Comparison of ENCODE assay signal across 18 cellular contexts in the genomic region with DNA sequence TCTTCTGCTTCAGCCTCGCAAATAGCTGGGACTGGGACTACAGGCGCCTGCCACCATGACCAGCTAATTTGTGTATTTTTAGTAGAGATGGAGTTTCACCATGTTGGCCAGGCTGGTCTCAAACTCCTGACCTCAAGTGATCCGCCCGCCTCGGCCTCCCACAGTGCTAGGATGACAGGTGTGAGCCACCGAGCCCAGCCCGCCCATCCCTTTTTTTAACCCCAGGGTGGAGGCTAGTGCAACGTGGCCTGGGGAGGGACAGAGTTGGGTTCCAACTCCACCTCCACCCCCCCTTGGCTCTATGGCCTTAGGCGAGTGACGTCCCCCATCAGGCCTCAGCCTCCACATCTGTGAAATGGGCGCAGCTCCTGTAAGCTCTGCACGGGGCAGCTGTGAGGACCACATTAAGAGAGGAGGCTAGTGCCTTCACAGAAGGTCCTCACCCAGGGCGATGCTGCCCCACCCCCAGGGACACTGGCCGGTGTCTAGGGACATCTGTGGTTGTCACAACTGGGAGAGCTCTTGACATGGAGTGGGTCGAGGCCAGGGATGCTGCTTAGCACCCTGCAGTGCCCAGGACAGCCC. TPM values are rescaled to one million over a fixed set of nuclear protein-coding genes. Genes with fewer than 3 reads are reported as not detected.
DNase-seq lines count a peak whose midpoint lies in the region; ATAC-seq, FAIRE-seq and TF ChIP-seq lines count a peak whose summit lies in the region.
"Had no signal": no experiment of that assay in that cellular context is flagged by ENCODE, and none has a peak within 500 bp of the region (broad histone marks: within the 10 kb centered on the region; RNA-seq: fewer than 3 reads in every experiment).

No MANE protein-coding gene starts in this region.

- H3K9me3 ChIP-seq in osteoblast (ENCODE audit: low read depth, low read length) (no peaks in the 10 kb centered on the region), upper lobe of left lung (no peaks in the 10 kb centered on the region)
- H3K9me3 ChIP-seq: Caco-2 had no signal

- 87 to 94% methylated on average over 8 to 15 of the region's 15 CpGs for WGBS in upper lobe of left lung, 2 donors

- H4K20me1 ChIP-seq in osteoblast (ENCODE audit: insufficient read depth, low read length) = peaks cover 52% of the 10 kb centered on the region

- H3K4me1 ChIP-seq in osteoblast (ENCODE audit: insufficient read depth, low read length) = no peaks in the 10 kb centered on the region
- H3K4me1 ChIP-seq in upper lobe of left lung = peaks cover 27 to 58% (median 48%) of the 10 kb centered on the region in 4 donors
- H3K4me1 ChIP-seq: Caco-2 had no signal

- no peak overlapping the region for H3K4me3 ChIP-seq in bronchial epithelial cell (ENCODE audit: low read depth, low read length)
- no peak overlapping the region for H3K4me3 ChIP-seq in osteoblast (ENCODE audit: insufficient read depth, low read length)
- H3K4me3 ChIP-seq in upper lobe of left lung = no peak overlapping the region

- peak; percentile 47 for DNase-seq in NCI-H69 (lab: John Stamatoyannopoulos, UW)
- DNase-seq in bronchial epithelial cell (ENCODE audit: low read depth) = no peak
- peak; percentile 30 for DNase-seq in osteoblast (ENCODE audit: insufficient read length, low spot score, missing footprints)
- DNase-seq in upper lobe of left lung = peak in 1 of 2 donors; percentile 27
- no peak for DNase-seq in NCI-H2227 treated with DMSO at 0.1 percent for 48 hours (lab: John Stamatoyannopoulos, UW)
- no peak for DNase-seq in activated CD8-positive, alpha-beta memory T cell treated with anti-CD3 and anti-CD28 coated beads, Interleukin-2, amount 50 U/mL, for 4 hours
- DNase-seq: Caco-2; DMS153; EL; H7; NCI-H1105 treated with DMSO at 0.1 percent for 48 hours; NCI-H187 treated with DMSO at 0.1 percent for 48 hours; NCI-H446; NK-92 treated with Interleukin-12 subunit alpha and Interleukin-12 subunit beta, amount 100 ng/mL, for 24 hours had no signal

- no peak overlapping the region for H2AFZ ChIP-seq in osteoblast (ENCODE audit: low read length)

- TF ChIP-seq CTCF in bronchial epithelial cell (IDR thresholded peaks at IDR 0.05; ENCODE audit: insufficient read depth, low read length, severe bottlenecking) (no peak), osteoblast (IDR thresholded peaks at IDR 0.05; ENCODE audit: extremely low read depth, low read depth, low read length) (no peak), upper lobe of left lung (IDR thresholded peaks at IDR 0.05) (no peak)

- H3K27ac ChIP-seq in osteoblast (ENCODE audit: low read depth, low read length) (no peak overlapping the region), upper lobe of left lung (peak overlapping the region in 3 of 4 donors; percentile 70 to 80 (median 76))

- peak; percentile 7 for FAIRE-seq in bronchial epithelial cell (lab: Jason Lieb, UNC)
- FAIRE-seq: GM19239 had no signal

- H3K27me3 ChIP-seq in bronchial epithelial cell (ENCODE audit: control insufficient read depth, insufficient read depth, low read length) = no peaks in the 10 kb centered on the region
- no peaks in the 10 kb centered on the region for H3K27me3 ChIP-seq in osteoblast (ENCODE audit: insufficient read depth, low read length)
- H3K27me3 ChIP-seq in upper lobe of left lung = no peaks in the 10 kb centered on the region

- no peak for TF ChIP-seq EP300 in upper lobe of left lung (IDR thresholded peaks at IDR 0.05)

- no peak for TF ChIP-seq POLR2A in upper lobe of left lung (IDR thresholded peaks at IDR 0.05)

- H3K4me2 ChIP-seq in osteoblast (ENCODE audit: insufficient read depth, low read length) = no peak overlapping the region

- no peak for ATAC-seq in upper lobe of left lung (ENCODE audit: low FRiP score in 2 of 2)
- no peak for ATAC-seq in GM18870 (IDR thresholded peaks at IDR 0.05; ENCODE audit: unreplicated experiment)

- peaks cover 31% of the 10 kb centered on the region for H3K36me3 ChIP-seq in bronchial epithelial cell (ENCODE audit: control insufficient read depth, insufficient read depth, low read length)
- H3K36me3 ChIP-seq in osteoblast (ENCODE audit: insufficient read depth, low read length) = peaks cover 60% of the 10 kb centered on the region
- peaks cover 3 to 83% (median 38%) of the 10 kb centered on the region in 4 donors for H3K36me3 ChIP-seq in upper lobe of left lung

- H3K79me2 ChIP-seq in osteoblast (ENCODE audit: insufficient read depth, low read length) = peaks cover 80% of the 10 kb centered on the region

RNA-seq across cellular contexts. Expression of a gene that starts 37.7 kb away (rescaled TPM):
- total RNA-seq in bronchial epithelial cell (not detected in 2 replicates), osteoblast (not detected in 2 replicates), upper lobe of left lung (1 to 10 TPM in 1 of 6 donors, not detected in 5; 1.7 TPM)

RNA-seq across cellular contexts. Expression of a gene that starts 40.7 kb away (rescaled TPM):
- total RNA-seq in bronchial epithelial cell = not detected in 2 replicates
- total RNA-seq in osteoblast = not detected in 2 replicates
- total RNA-seq in upper lobe of left lung = not detected
- total RNA-seq: Caco-2, H7, LHCN-M2, OCI-LY7 had no signal

RNA-seq across cellular contexts. Expression of a gene that starts 57.9 kb away (rescaled TPM):
- 17.1 and 20.1 TPM in 2 replicates for total RNA-seq in bronchial epithelial cell
- 7.7 and 8.3 TPM in 2 replicates for total RNA-seq in osteoblast
- 10 to 100 TPM; 13.3 to 26.8 (median 17.3) TPM for total RNA-seq in upper lobe of left lung

Comparison
In these comparisons a context has a peak if more than half of its experiments do, and no peak if none do; other contexts are left out.
1. DNase-seq: peak in NCI-H69 (single experiment) and osteoblast (single experiment); none in bronchial epithelial cell (single experiment), NCI-H2227 treated with DMSO at 0.1 percent for 48 hours (single experiment) and activated CD8-positive, alpha-beta memory T cell treated with anti-CD3 and anti-CD28 coated beads, Interleukin-2, amount 50 U/mL, for 4 hours (single experiment).